ENCODE assay signal across 8 cellular contexts in genomic region chr7:30548762-30549344, GRCh38. TPM values are rescaled to one million over a fixed set of nuclear protein-coding genes. Genes with fewer than 3 reads are reported as not detected.
A peak's percentile ranks its signal among the peaks of the same experiment; 100 is the strongest.
DNase-seq lines count a peak whose midpoint lies in the region; ATAC-seq and TF ChIP-seq lines count a peak whose summit lies in the region.

No MANE protein-coding gene starts in this region.

- intact Hi-C loops in PC-3 (cut with micrococcal nuclease) = loop anchor here (1.0 kb wide), 2 partner anchors 14 to 39 kb away; no protein-coding TSS in a partner anchor

- H3K9me2 ChIP-seq in PC-3 (replicated peaks; ENCODE audit: low read length) = no peaks in the 10 kb centered on the region

- H3K27ac ChIP-seq in AG04450 (ENCODE audit: low read depth, low read length) (no peak overlapping the region), PC-3 (ENCODE audit: low read length) (peak overlapping the region; percentile 96), cardiac muscle cell (no peak overlapping the region)

- TF ChIP-seq RAD21 in Ishikawa (IDR thresholded peaks at IDR 0.05; ENCODE audit: low read depth) = peak; percentile 78

- H3K4me3 ChIP-seq in AG04450 (ENCODE audit: low read depth, low read length) (no peak overlapping the region), PC-3 (ENCODE audit: low read length) (no peak overlapping the region), cardiac muscle cell (no peak overlapping the region)

- no peaks in the 10 kb centered on the region for H4K20me1 ChIP-seq in PC-3 (ENCODE audit: low read length)

- CTCF ChIA-PET in AG04450 (lab: Charles Lee) (interaction anchor here (0.7 to 12.5 kb wide), 18 partner anchors 10 to 574 kb away, joined by 3 to 184 read pairs (median 4); no protein-coding TSS in a partner anchor), PC-3 (lab: Charles Lee) (interaction anchor here (0.6 to 1.6 kb wide), 2 partner anchors 15 to 166 kb away, joined by 4 to 12 read pairs; no protein-coding TSS in a partner anchor)

- in situ Hi-C loops in GM13976 (cut with MboI; ENCODE audit: low sequenced_read_pairs, unreplicated experiment) = no loop called here

- H3K9me3 ChIP-seq in AG04450 (ENCODE audit: control insufficient read depth, insufficient read depth, low read length) = no peaks in the 10 kb centered on the region
- no peaks in the 10 kb centered on the region for H3K9me3 ChIP-seq in PC-3 (ENCODE audit: low read length)
- H3K9me3 ChIP-seq in cardiac muscle cell (ENCODE audit: low read depth) = no peaks in the 10 kb centered on the region

- no peak for TF ChIP-seq EP300 in Ishikawa (IDR thresholded peaks at IDR 0.05; ENCODE audit: borderline replicate concordance)

- H3K79me2 ChIP-seq in PC-3 (ENCODE audit: low read length) = no peaks in the 10 kb centered on the region

- peaks cover 32% of the 10 kb centered on the region for H3K4me1 ChIP-seq in PC-3 (ENCODE audit: insufficient read depth, low read length)
- peaks cover 3% of the 10 kb centered on the region for H3K4me1 ChIP-seq in cardiac muscle cell (ENCODE audit: low read depth)

- ATAC-seq in PC-3 = peak; percentile 71
- ATAC-seq in HG02884 (IDR thresholded peaks at IDR 0.05; ENCODE audit: unreplicated experiment) = no peak

- peak overlapping the region; percentile 45; the same call in 1 of the 2 replicates for H3K9ac ChIP-seq in PC-3 (ENCODE audit: low read length)

- H3K36me3 ChIP-seq in PC-3 (ENCODE audit: low read depth, low read length) (no peaks in the 10 kb centered on the region), cardiac muscle cell (no peaks in the 10 kb centered on the region)

- H3K4me2 ChIP-seq in PC-3 (ENCODE audit: low read length) = no peak overlapping the region

- H3F3A ChIP-seq in PC-3 (ENCODE audit: low read length, unreplicated experiment) = no peaks in the 10 kb centered on the region

- TF ChIP-seq CTCF in AG04450 (IDR thresholded peaks at IDR 0.05; ENCODE audit: low read depth, low read length) (peak; percentile 83), GM13976 (IDR thresholded peaks at IDR 0.05; ENCODE audit: borderline replicate concordance, control extremely low read depth, extremely low read depth, insufficient read depth, missing control alignments) (peak; percentile 44), PC-3 (conservative IDR thresholded peaks at IDR 0.05; ENCODE audit: low read depth, low read length) (peak; percentile 82), cardiac muscle cell (IDR thresholded peaks at IDR 0.05; ENCODE audit: low read depth, low read length) (peak; percentile 83)

- H3K27me3 ChIP-seq in AG04450 (ENCODE audit: control insufficient read depth, insufficient read depth, low read length) = no peaks in the 10 kb centered on the region
- no peaks in the 10 kb centered on the region for H3K27me3 ChIP-seq in PC-3 (ENCODE audit: low read length)
- no peaks in the 10 kb centered on the region for H3K27me3 ChIP-seq in cardiac muscle cell

- POLR2A ChIA-PET in AG04450 (lab: Yijun Ruan, JAX) = no interaction called here
- POLR2A ChIA-PET in PC-3 (lab: Charles Lee; ENCODE audit: unreplicated experiment) = no interaction called here

- DNase-seq in AG04450 (ENCODE audit: low read depth, low spot score) (peak; percentile 36), GM13976 (ENCODE audit: low spot score) (peak; percentile 38), PC-3 (peak; percentile 84), amniotic epithelial cell (ENCODE audit: low read depth) (peak; percentile 65), cardiac muscle cell (ENCODE audit: low read depth in 1 of 2, low spot score in 1 of 2) (peak; percentile 81 to 84), pons (ENCODE audit: low spot score) (peak; percentile 95)

- no TSS peak for BruUV-seq in PC-3 (replicated peaks; lab: Mats Ljungman, UMichigan)

- H2AFZ ChIP-seq in PC-3 (ENCODE audit: low read length) = 0 out of 2 replicates have a peak overlapping the region, but pooled peaks have one; percentile 2

TF ChIP-seq in Ishikawa, 13 proteins besides CTCF, POLR2A, EP300 and RAD21:
- no peak for TF ChIP-seq TCF12 (IDR thresholded peaks at IDR 0.05; ENCODE audit: low read depth)
- no peak for TF ChIP-seq MAX (IDR thresholded peaks at IDR 0.05)
- TF ChIP-seq ZBTB7A (IDR thresholded peaks at IDR 0.05; ENCODE audit: low read depth) = no peak
- no peak for TF ChIP-seq REST (IDR thresholded peaks at IDR 0.05; ENCODE audit: low read depth)
- TF ChIP-seq FOXM1 (IDR thresholded peaks at IDR 0.05; ENCODE audit: borderline replicate concordance, low read depth) = no peak
- TF ChIP-seq USF1 (IDR thresholded peaks at IDR 0.05) = no peak
- TF ChIP-seq CEBPB (IDR thresholded peaks at IDR 0.05) = no peak
- TF ChIP-seq TAF1 (IDR thresholded peaks at IDR 0.05; ENCODE audit: low read depth) = no peak
- TF ChIP-seq CREB1 (IDR thresholded peaks at IDR 0.05; ENCODE audit: low read depth) = no peak
- TF ChIP-seq YY1 (IDR thresholded peaks at IDR 0.05; ENCODE audit: low read depth) = no peak
- TF ChIP-seq NFIC (IDR thresholded peaks at IDR 0.05) = no peak

RNA-seq across cellular contexts. Expression of gene GGCT, which starts 44.2 kb away (rescaled TPM):
- 19.8 and 24.4 TPM in 2 replicates for polyA plus RNA-seq in AG04450 (2011; rRNA removed)
- 4.9 and 5.5 TPM in 2 replicates for polyA minus RNA-seq in AG04450 (2011; rRNA and poly(A)+ RNA removed)
- total RNA-seq in PC-3 (2014; rRNA removed) = 64.1 and 67.6 TPM in 2 replicates
- total RNA-seq in cardiac muscle cell = 41.9 and 49.8 TPM in 2 replicates
- polyA plus RNA-seq in cardiac muscle cell = 66.2 and 81.2 TPM in 2 replicates

RNA-seq across cellular contexts. Expression of gene GARS1, which starts 45.8 kb away (rescaled TPM):
- 749 and 829 TPM in 2 replicates for polyA plus RNA-seq in AG04450 (2011; rRNA removed)
- 802 and 930 TPM in 2 replicates for polyA minus RNA-seq in AG04450 (2011; rRNA and poly(A)+ RNA removed)
- total RNA-seq in PC-3 (2014; rRNA removed) = 95.4 and 106 TPM in 2 replicates
- total RNA-seq in cardiac muscle cell = 71.5 and 82.9 TPM in 2 replicates
- 77.0 and 77.3 TPM in 2 replicates for polyA plus RNA-seq in cardiac muscle cell

Comparison
In these comparisons a context has a peak if more than half of its experiments do, and no peak if none do; other contexts are left out.
1. DNase-seq: peak in every context shown above with its lines; median percentile 95 in pons; 84 in PC-3; 82 in cardiac muscle cell; 65 in amniotic epithelial cell; 38 in GM13976; 36 in AG04450.